25 cellular contexts compared by ENCODE assay signal in the genomic region with DNA sequence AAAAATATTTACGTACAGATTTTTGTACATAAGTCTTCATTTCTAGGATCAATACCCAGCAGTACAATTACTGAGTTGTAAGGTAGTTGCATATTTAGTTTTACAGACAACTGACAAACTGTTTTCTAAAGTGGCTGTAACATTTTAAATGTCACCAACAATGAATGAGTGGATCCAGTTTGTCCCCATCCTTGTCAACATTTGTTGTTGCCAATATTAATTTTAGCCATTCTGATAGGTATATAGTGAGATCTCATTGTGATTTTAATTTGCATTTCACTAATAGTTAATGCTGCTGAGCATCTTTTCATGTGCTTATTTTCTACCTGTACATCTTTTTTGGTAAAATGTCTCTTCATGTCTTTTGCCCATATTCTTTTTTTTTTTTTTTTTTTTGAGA. TPM values are rescaled to one million over a fixed set of nuclear protein-coding genes. Genes with fewer than 3 reads are reported as not detected.
DNase-seq lines count a peak whose midpoint lies in the region; ATAC-seq, FAIRE-seq and TF ChIP-seq lines count a peak whose summit lies in the region.
"Had no signal": no experiment of that assay in that cellular context is flagged by ENCODE, and none has a peak within 500 bp of the region (broad histone marks: within the 10 kb centered on the region; RNA-seq: fewer than 3 reads in every experiment).

No MANE protein-coding gene starts in this region.

- TF ChIP-seq EP300 in A549 (IDR thresholded peaks at IDR 0.05) (no peak), K562 (IDR thresholded peaks at IDR 0.05; ENCODE audit: low read length) (no peak)

- H3K36me3 ChIP-seq in K562 (ENCODE audit: control insufficient read depth, insufficient read depth, low read length) = no peaks in the 10 kb centered on the region
- H3K36me3 ChIP-seq in H7 (replicated peaks; ENCODE audit: control insufficient read depth, insufficient read depth, low read length) = no peaks in the 10 kb centered on the region
- H3K36me3 ChIP-seq: BE2C, BLaER1 had no signal

- FAIRE-seq in A549 (lab: Jason Lieb, UNC) = no peak
- no peak for FAIRE-seq in K562 (lab: Jason Lieb, UNC)
- FAIRE-seq: GM12891, GM19239 had no signal

- H3K4me1 Mint-ChIP-seq in activated naive CD8-positive, alpha-beta T cell (ENCODE audit: low read depth) = no peaks in the 10 kb centered on the region
- H3K4me1 Mint-ChIP-seq in activated naive CD8-positive, alpha-beta T cell treated with anti-CD3 and anti-CD28 coated beads, Interleukin-2, amount 50 U/mL, for 24 hours = no peaks in the 10 kb centered on the region
- H3K4me1 Mint-ChIP-seq: CD4-positive, alpha-beta memory T cell; CD4-positive, CD25-positive, alpha-beta regulatory T cell; CD8-positive, alpha-beta memory T cell had no signal

- H3K27me3 ChIP-seq in K562 (ENCODE audit: control insufficient read depth in 2 of 2, insufficient read depth in 2 of 2, low read length in 2 of 2) = no peaks in the 10 kb centered on the region; a peak in 1 of 5 replicates
- H3K27me3 ChIP-seq in H7 (ENCODE audit: control insufficient read depth, insufficient read depth, low read length) = no peaks in the 10 kb centered on the region
- H3K27me3 ChIP-seq: BE2C, BLaER1 had no signal

- no peaks in the 10 kb centered on the region for H3K36me3 Mint-ChIP-seq in activated naive CD8-positive, alpha-beta T cell
- H3K36me3 Mint-ChIP-seq in activated naive CD8-positive, alpha-beta T cell treated with anti-CD3 and anti-CD28 coated beads, Interleukin-2, amount 50 U/mL, for 24 hours (ENCODE audit: low read depth) = no peaks in the 10 kb centered on the region
- H3K36me3 Mint-ChIP-seq: CD14-positive monocyte; CD4-positive, alpha-beta memory T cell; CD4-positive, CD25-positive, alpha-beta regulatory T cell had no signal

- 100% methylated on average over 1 of the region's 1 CpG for WGBS in A549 (ENCODE audit: missing lambda C conversion rate)
- 10% methylated on average over 1 of the region's 1 CpG for WGBS in K562 (ENCODE audit: insufficient coverage, low coverage, missing lambda C conversion rate)

- no peak overlapping the region for H3K4me2 ChIP-seq in A549
- H3K4me2 ChIP-seq in K562 (ENCODE audit: insufficient read depth, low read length) = no peak overlapping the region
- H3K4me2 ChIP-seq: BLaER1 had no signal

- peak overlapping the region; percentile 28 for H3K27ac Mint-ChIP-seq in activated naive CD8-positive, alpha-beta T cell
- H3K27ac Mint-ChIP-seq in activated naive CD8-positive, alpha-beta T cell treated with anti-CD3 and anti-CD28 coated beads, Interleukin-2, amount 50 U/mL, for 24 hours = no peak overlapping the region
- H3K27ac Mint-ChIP-seq: CD14-positive monocyte; CD4-positive, alpha-beta memory T cell; CD4-positive, CD25-positive, alpha-beta regulatory T cell had no signal

- BruUV-seq in K562 (replicated peaks; lab: Mats Ljungman, UMichigan) = no TSS peak

- H3K4me1 ChIP-seq in A549 (peaks cover 11% of the 10 kb centered on the region; the same call in 2 of the 3 replicates), K562 (replicated peaks in 1 of 2; ENCODE audit: control insufficient read depth in 2 of 2, insufficient read depth in 2 of 2, low read length in 2 of 2) (no peaks in the 10 kb centered on the region; a peak in 1 of 5 replicates)
- H3K4me1 ChIP-seq: BE2C, BLaER1 had no signal

- H3K9me3 ChIP-seq in A549 = no peaks in the 10 kb centered on the region; the same call in 2 of the 3 replicates
- H3K9me3 ChIP-seq in K562 (replicated peaks; ENCODE audit: control insufficient read depth, insufficient read depth, low read depth, low read length) = no peaks in the 10 kb centered on the region
- H3K9me3 ChIP-seq: BE2C, BLaER1 had no signal

- no peak overlapping the region for H3K4me3 Mint-ChIP-seq in activated naive CD8-positive, alpha-beta T cell
- H3K4me3 Mint-ChIP-seq in activated naive CD8-positive, alpha-beta T cell treated with anti-CD3 and anti-CD28 coated beads, Interleukin-2, amount 50 U/mL, for 24 hours = no peak overlapping the region
- H3K4me3 Mint-ChIP-seq: CD14-positive monocyte; CD4-positive, alpha-beta memory T cell; CD4-positive, CD25-positive, alpha-beta regulatory T cell; CD8-positive, alpha-beta memory T cell had no signal

- no peaks in the 10 kb centered on the region for H3K79me2 ChIP-seq in K562 (ENCODE audit: control insufficient read depth, insufficient read depth, low read length)

- H3K9me3 Mint-ChIP-seq in activated naive CD8-positive, alpha-beta T cell (ENCODE audit: low read depth) = no peaks in the 10 kb centered on the region
- H3K9me3 Mint-ChIP-seq in activated naive CD8-positive, alpha-beta T cell treated with anti-CD3 and anti-CD28 coated beads, Interleukin-2, amount 50 U/mL, for 24 hours = no peaks in the 10 kb centered on the region

- TF ChIP-seq RAD21 in A549 (conservative IDR thresholded peaks at IDR 0.05 in 1 of 2, IDR thresholded peaks at IDR 0.05 in 1 of 2) (no peak), K562 (CRISPR knock-in tag; conservative IDR thresholded peaks at IDR 0.05 in 1 of 2, IDR thresholded peaks at IDR 0.05 in 1 of 2) (no peak)

- no peak overlapping the region for H3K4me3 ChIP-seq in A549
- no peak overlapping the region for H3K4me3 ChIP-seq in K562
- H3K4me3 ChIP-seq in H7 (ENCODE audit: insufficient read depth, low read depth, low read length) = no peak overlapping the region
- H3K4me3 ChIP-seq: BLaER1 had no signal

- CTCF ChIA-PET in A549 (lab: Yijun Ruan, JAX) (no interaction called here), K562 (lab: Yijun Ruan, JAX; ENCODE audit: low intra/inter-chr PET ratio) (no interaction called here)

- ATAC-seq in activated naive CD8-positive, alpha-beta T cell treated with anti-CD3 and anti-CD28 coated beads, Interleukin-2, amount 50 U/mL, for 24 hours = no peak
- no peak for ATAC-seq in A549
- ATAC-seq in K562 = no peak

- H3K9ac ChIP-seq in K562 (ENCODE audit: insufficient read depth in 1 of 2, low read depth in 2 of 2, low read length in 2 of 2) = no peak overlapping the region
- H3K9ac ChIP-seq: BLaER1 had no signal

- intact Hi-C loops in K562 (cut with micrococcal nuclease) = no loop called here

- no peak overlapping the region for H2AFZ ChIP-seq in K562 (ENCODE audit: low read depth, low read length)

- H3K27me3 Mint-ChIP-seq in activated naive CD8-positive, alpha-beta T cell = no peaks in the 10 kb centered on the region
- H3K27me3 Mint-ChIP-seq in activated naive CD8-positive, alpha-beta T cell treated with anti-CD3 and anti-CD28 coated beads, Interleukin-2, amount 50 U/mL, for 24 hours = no peaks in the 10 kb centered on the region

- TF ChIP-seq POLR2A in A549 (IDR thresholded peaks at IDR 0.05; ENCODE audit: low read length) = no peak
- no peak for TF ChIP-seq POLR2A in K562 (conservative IDR thresholded peaks at IDR 0.05)

- no peaks in the 10 kb centered on the region for H4K20me1 ChIP-seq in K562 (replicated peaks; ENCODE audit: control insufficient read depth, insufficient read depth, low read length)
- H4K20me1 ChIP-seq: BLaER1 had no signal

- no peak overlapping the region for H3K27ac ChIP-seq in A549
- H3K27ac ChIP-seq in K562 (ENCODE audit: extremely low read depth, low read depth, low read length) = no peak overlapping the region
- H3K27ac ChIP-seq: 22Rv1, BLaER1 had no signal

- in situ Hi-C loops in K562 (cut with MboI) = no loop called here

- POLR2A ChIA-PET in A549 (lab: Yijun Ruan, JAX) (no interaction called here), K562 (lab: Yijun Ruan, JAX) (no interaction called here)

- no peak for TF ChIP-seq CTCF in A549 (IDR thresholded peaks at IDR 0.05)
- TF ChIP-seq CTCF in K562 (IDR thresholded peaks at IDR 0.05 in 2 of 3, conservative IDR thresholded peaks at IDR 0.05 in 1 of 3; ENCODE audit: insufficient read depth in 2 of 3, low read depth in 1 of 3, low read length in 3 of 3) = no peak

- no peak for DNase-seq in activated naive CD8-positive, alpha-beta T cell treated with anti-CD3 and anti-CD28 coated beads, Interleukin-2, amount 50 U/mL, for 24 hours
- DNase-seq in A549 (ENCODE audit: low read depth in 1 of 2, low spot score in 1 of 2) = no peak
- no peak for DNase-seq in K562 (ENCODE audit: extremely low read depth in 1 of 4, low spot score in 3 of 4)
- DNase-seq in H7 = no peak
- DNase-seq in NK-92 (lab: John Stamatoyannopoulos, UW; ENCODE audit: unreplicated experiment) = no peak
- DNase-seq: ACHN; BE2C; C1 segment of cervical spinal cord; CD4-positive, alpha-beta memory T cell; CD4-positive, CD25-positive, alpha-beta regulatory T cell; CD8-positive, alpha-beta memory T cell; COR-L47; DMS 273 treated with DMSO at 0.1 percent for 48 hours; DMS153; DMS53; DMS79; DND-41; EL; GDM1 had no signal

- no peaks in the 10 kb centered on the region for H3K9me1 ChIP-seq in K562 (ENCODE audit: control insufficient read depth, insufficient read depth, low read length)

TF ChIP-seq in A549, 52 proteins besides CTCF, POLR2A, EP300 and RAD21 (continues in another document):
- TF ChIP-seq NPAS2 (CRISPR knock-in tag; IDR thresholded peaks at IDR 0.05; ENCODE audit: borderline replicate concordance) = no peak

TF ChIP-seq in K562, 482 proteins besides CTCF, POLR2A, EP300 and RAD21 (continues in another document):
- TF ChIP-seq CSDE1 (IDR thresholded peaks at IDR 0.05) (no peak), ZFP36 (IDR thresholded peaks at IDR 0.05; ENCODE audit: low read depth, low read length, partially characterized antibody) (peak; percentile 65)

RNA-seq across cellular contexts. Expression of a gene that starts 30.9 kb away (rescaled TPM):
- polyA plus RNA-seq in A549 (2011; rRNA removed) (6.8 and 10.1 TPM in 2 replicates), A549 (2017; fragmentation: RNase III; extraction: RNeasy Plus Mini Kit Qiagen cat#74134 plus additional on column Dnase treatment) (5.3 to 7.5 TPM (median 6.0 TPM) in 3 replicates), K562 (2011; rRNA removed) (3.8 and 6.8 TPM in 2 replicates), K562 (2014; fragmentation: Illumina TruSeq; extraction: Trizol) (9.8 and 11.1 TPM in 2 replicates), K562 (2014; fragmentation: Nextera tagmentation; extraction: Ambion mirVana) (1 to 10 TPM; 1.3 to 2.8 TPM), K562 (2014; rRNA removed) (4.0 and 5.1 TPM in 2 replicates)
- 5.0 and 8.9 TPM in 2 replicates for polyA plus RNA-seq in A549 (2012; cell fraction: cytosol; rRNA removed)
- polyA plus RNA-seq in A549 (2012; cell fraction: nucleus; rRNA removed) = 10.9 and 15.4 TPM in 2 replicates
- 35.0 and 38.1 TPM in 2 replicates for polyA minus RNA-seq in A549 (2011; rRNA and poly(A)+ RNA removed)
- total RNA-seq in K562 (2011; cell fraction: chromatin; rRNA removed; ENCODE audit: low replicate concordance) = 19.8 and 26.9 TPM in 2 replicates
- total RNA-seq in K562 (2011; cell fraction: nucleolus; rRNA removed) = 23.4 and 23.7 TPM in 2 replicates
- total RNA-seq in K562 (2011; cell fraction: nucleoplasm; rRNA removed) = 13.3 and 19.2 TPM in 2 replicates
- total RNA-seq in K562 (2014; rRNA removed) (12.9 and 20.5 TPM in 2 replicates), K562 (2014; rRNA removed; fragmentation: Illumina TruSeq; extraction: Trizol) (16.8 and 18.5 TPM in 2 replicates), K562 (2015; rRNA removed; fragmentation: Illumina TruSeq; extraction: Trizol) (12.0 and 13.2 TPM in 2 replicates), K562 (2021) (20.2 and 24.1 TPM in 2 replicates)
- 4.2 and 6.7 TPM in 2 replicates for polyA plus RNA-seq in K562 (2011; cell fraction: cytosol; rRNA removed)
- 5.9 and 7.8 TPM in 2 replicates for polyA plus RNA-seq in K562 (2011; cell fraction: nucleus; rRNA removed)
- polyA plus RNA-seq in K562 (2012) = 7.7 and 8.4 TPM in 2 replicates
- polyA minus RNA-seq in K562 (2011; rRNA and poly(A)+ RNA removed) = 14.4 and 18.4 TPM in 2 replicates
- polyA minus RNA-seq in K562 (2011; cell fraction: cytosol; rRNA and poly(A)+ RNA removed) = 18.7 and 20.3 TPM in 2 replicates
- polyA minus RNA-seq in K562 (2011; cell fraction: nucleus; rRNA and poly(A)+ RNA removed) = 6.2 and 7.7 TPM in 2 replicates
- 81.1 and 82.5 TPM in 2 replicates for total RNA-seq in H7 (2014; rRNA removed; shearing (Covaris generic))
